2 cellular contexts compared by ENCODE assay signal in genomic region chr4:5881340-5881739, GRCh38.
TF ChIP-seq lines count a peak whose summit lies in the region.

No MANE protein-coding gene starts in this region.

TF ChIP-seq in HepG2, 621 proteins besides CTCF, POLR2A, EP300 and RAD21:
- peak; percentile 34 to 91 for TF ChIP-seq REST (IDR thresholded peaks at IDR 0.05; ENCODE audit: borderline replicate concordance in 1 of 2, low read depth in 1 of 2, low read length in 2 of 2)
- TF ChIP-seq MIER2 (CRISPR knock-in tag; IDR thresholded peaks at IDR 0.05), result peak; percentile 87
- no peak for TF ChIP-seq CREBL2 (CRISPR knock-in tag; IDR thresholded peaks at IDR 0.05; ENCODE audit: borderline replicate concordance)
- TF ChIP-seq ZNF598 (CRISPR knock-in tag; IDR thresholded peaks at IDR 0.05; ENCODE audit: borderline replicate concordance), result no peak
- no peak for TF ChIP-seq ATF4 (CRISPR knock-in tag; IDR thresholded peaks at IDR 0.05)
- TF ChIP-seq TRAFD1 (CRISPR knock-in tag; IDR thresholded peaks at IDR 0.05; ENCODE audit: borderline replicate concordance), result no peak
- no peak for TF ChIP-seq ADNP (CRISPR knock-in tag; IDR thresholded peaks at IDR 0.05)
- TF ChIP-seq PHF21A (CRISPR knock-in tag; IDR thresholded peaks at IDR 0.05), result no peak

TF ChIP-seq in GM12878, 131 proteins besides CTCF, POLR2A, EP300 and RAD21:
- TF ChIP-seq REST (IDR thresholded peaks at IDR 0.05; ENCODE audit: low read depth, low read length) (peak; percentile 68; the same call in 1 of the 2 replicates), NKRF (conservative IDR thresholded peaks at IDR 0.05) (no peak)
TF ChIP-seq in GM12878: peak in this region for 1.
